ENCODE assay signal across 9 cellular contexts in the genomic region with DNA sequence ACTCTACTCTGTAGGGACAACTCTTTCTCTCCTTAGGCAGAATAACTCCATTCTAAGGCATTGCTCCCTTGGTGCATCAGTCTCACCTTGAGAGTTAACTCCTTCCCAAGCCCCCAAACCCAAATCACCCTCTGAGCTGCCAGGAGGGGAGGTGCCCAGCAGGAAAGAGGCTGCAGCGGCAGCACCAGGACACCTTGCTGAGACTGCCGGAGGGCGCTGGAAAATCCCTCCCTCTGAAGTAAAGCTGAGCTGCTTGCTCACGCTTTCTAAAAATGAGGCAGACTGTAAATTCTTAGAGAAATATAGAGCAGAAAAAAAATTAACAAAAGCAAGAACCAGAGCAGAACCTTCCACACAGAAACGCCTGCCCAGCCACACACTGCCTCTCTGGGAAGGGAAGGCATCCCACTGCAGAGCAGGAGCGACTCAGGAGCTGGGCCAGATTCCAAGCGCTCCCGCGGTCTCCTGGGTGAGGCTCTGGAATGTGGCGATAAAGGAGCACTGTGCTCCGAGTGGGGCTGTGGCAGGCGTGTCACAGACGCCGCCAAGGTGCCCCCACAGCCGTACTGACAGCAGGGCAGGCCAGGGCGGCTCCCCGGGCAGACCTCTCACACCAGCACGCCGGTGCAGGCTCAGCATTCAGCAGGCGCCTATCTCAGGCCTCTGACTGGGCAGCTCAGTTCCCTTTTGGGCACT.
A peak's percentile ranks its signal among the peaks of the same experiment; 100 is the strongest.
DNase-seq lines count a peak whose midpoint lies in the region; ATAC-seq, FAIRE-seq and TF ChIP-seq lines count a peak whose summit lies in the region.
"Had no signal": no experiment of that assay in that cellular context is flagged by ENCODE, and none has a peak within 500 bp of the region (broad histone marks: within the 10 kb centered on the region; RNA-seq: fewer than 3 reads in every experiment).

No MANE protein-coding gene starts in this region.

- H3K23me2 ChIP-seq in H1 (ENCODE audit: low read depth, low read length) = peaks cover 2% of the 10 kb centered on the region; the same call in 1 of the 2 replicates

- no peak overlapping the region for H2BK20ac ChIP-seq in H1 (ENCODE audit: low read length)

- H3K9ac ChIP-seq in H1 (replicated peaks in 1 of 4; ENCODE audit: extremely low read depth in 1 of 4, low read depth in 3 of 4, low read length in 3 of 4) (no peak overlapping the region), mesenchymal stem cell (ENCODE audit: low read length) (no peak overlapping the region)

- H3K27me3 ChIP-seq in H1 (replicated peaks in 1 of 4; ENCODE audit: control insufficient read depth in 3 of 4, extremely low read depth in 1 of 4, insufficient read depth in 3 of 4, low read length in 3 of 4) (no peaks in the 10 kb centered on the region), mesenchymal stem cell (ENCODE audit: control insufficient read depth in 1 of 2, insufficient read depth in 1 of 2, low read length in 2 of 2) (peaks cover 0 to 85% of the 10 kb centered on the region in 2 experiments)

- no peaks in the 10 kb centered on the region for H3K9me3 ChIP-seq in H1 (ENCODE audit: insufficient read depth in 2 of 2, low read depth in 1 of 2, low read length in 1 of 2)
- H3K9me3 ChIP-seq in mesenchymal stem cell (ENCODE audit: control insufficient read depth, low read length) = no peaks in the 10 kb centered on the region

- TF ChIP-seq EP300 in H1 (IDR thresholded peaks at IDR 0.05; ENCODE audit: borderline replicate concordance in 1 of 2, low read depth in 2 of 2, low read length in 2 of 2) = no peak

- H2AK5ac ChIP-seq in H1 (ENCODE audit: low read depth, low read length) (no peak overlapping the region), mesenchymal stem cell (ENCODE audit: low read length, severe bottlenecking) (peak overlapping the region; percentile 50)

- peaks cover 3 to 4% of the 10 kb centered on the region in 2 experiments for H4K20me1 ChIP-seq in H1 (replicated peaks in 1 of 2; ENCODE audit: control insufficient read depth in 1 of 2, insufficient read depth in 2 of 2, low read length in 2 of 2)

- FAIRE-seq in H1 (lab: Jason Lieb, UNC) = no peak
- FAIRE-seq in urothelium cell line (lab: Jason Lieb, UNC) = peak; percentile 56

- ATAC-seq in GM19455 (IDR thresholded peaks at IDR 0.05; ENCODE audit: unreplicated experiment) = no peak

- H2AFZ ChIP-seq in H1 (ENCODE audit: low read length) (no peak overlapping the region), mesenchymal stem cell (ENCODE audit: low read depth, low read length) (no peak overlapping the region)

- TF ChIP-seq CTCF in H1 (IDR thresholded peaks at IDR 0.05; ENCODE audit: control extremely low read depth in 1 of 3, insufficient read depth in 1 of 3, low read depth in 1 of 3, low read length in 3 of 3) = no peak

- H3K23ac ChIP-seq in H1 (ENCODE audit: insufficient read length) = no peak overlapping the region
- no peak overlapping the region for H3K23ac ChIP-seq in mesenchymal stem cell (ENCODE audit: low read length in 2 of 2)

- H3K79me1 ChIP-seq in H1 (ENCODE audit: low read depth, low read length) = no peaks in the 10 kb centered on the region; the same call in 1 of the 2 replicates
- peaks cover 25% of the 10 kb centered on the region for H3K79me1 ChIP-seq in mesenchymal stem cell (replicated peaks; ENCODE audit: low read length, poor library complexity, severe bottlenecking)

- H3K14ac ChIP-seq in H1 (ENCODE audit: insufficient read length) (no peak overlapping the region), mesenchymal stem cell (ENCODE audit: low read length in 2 of 2) (no peak overlapping the region)

- H2BK5ac ChIP-seq in H1 (ENCODE audit: low read depth, low read length) (peak overlapping the region; percentile 77; the same call in 1 of the 2 replicates), mesenchymal stem cell (ENCODE audit: low read depth, low read length, poor library complexity, severe bottlenecking) (no peak overlapping the region)

- H3K4me3 ChIP-seq in H1 (ENCODE audit: extremely low read depth in 1 of 4, insufficient read depth in 2 of 4, low read depth in 3 of 4, low read length in 4 of 4) (0 out of 8 replicates have a peak overlapping the region, but pooled peaks of 1 of the 4 experiments have one; percentile 15), mesenchymal stem cell (ENCODE audit: insufficient read depth in 1 of 2, low read depth in 1 of 2, low read length in 2 of 2) (no peak overlapping the region)

- H3K56ac ChIP-seq in H1 (replicated peaks; ENCODE audit: insufficient read length, low read depth, low read length) = no peak overlapping the region

- H2BK12ac ChIP-seq in H1 (ENCODE audit: low read depth, low read length) (no peak overlapping the region), mesenchymal stem cell (ENCODE audit: low read length in 2 of 2) (no peak overlapping the region)

- POLR2A ChIA-PET in H1 (lab: Charles Lee; ENCODE audit: partially characterized antibody) = interaction anchor here (0.8 to 1.5 kb wide), 3 partner anchors 15 to 43 kb away, joined by 3 to 4 read pairs (median 3); no protein-coding TSS in a partner anchor

- H3K27ac ChIP-seq in H1 (ENCODE audit: low read depth, low read length) (no peak overlapping the region), mesenchymal stem cell (ENCODE audit: low read length, poor library complexity, severe bottlenecking) (peak overlapping the region; percentile 75)

- TF ChIP-seq POLR2A in H1 (IDR thresholded peaks at IDR 0.05; ENCODE audit: control extremely low read depth in 1 of 2, low read depth in 2 of 2, low read length in 2 of 2) = no peak

- H4K8ac ChIP-seq in H1 (ENCODE audit: extremely low read depth, insufficient read depth, low read length) (peak overlapping the region; percentile 46; the same call in 1 of the 2 replicates), mesenchymal stem cell (ENCODE audit: low read length) (no peak overlapping the region)

- H3K18ac ChIP-seq in H1 (ENCODE audit: extremely low read depth, low read length) = no peak overlapping the region
- peak overlapping the region in 1 of 2 experiments; percentile 77 for H3K18ac ChIP-seq in mesenchymal stem cell (ENCODE audit: low read depth in 1 of 2, low read length in 2 of 2)

- H2BK120ac ChIP-seq in H1 (replicated peaks; ENCODE audit: low read depth, low read length) (no peak overlapping the region), mesenchymal stem cell (ENCODE audit: low read depth, low read length) (no peak overlapping the region)

- no peak for TF ChIP-seq RAD21 in H1 (IDR thresholded peaks at IDR 0.05 in 1 of 2, conservative IDR thresholded peaks at IDR 0.05 in 1 of 2; ENCODE audit: low read depth in 2 of 2, low read length in 2 of 2)

- H4K91ac ChIP-seq in H1 (replicated peaks; ENCODE audit: insufficient read length, low read length) (no peak overlapping the region), mesenchymal stem cell (ENCODE audit: low read length) (no peak overlapping the region)

- H3K4ac ChIP-seq in H1 (replicated peaks; ENCODE audit: insufficient read length, low read depth, low read length) (no peak overlapping the region), mesenchymal stem cell (ENCODE audit: low read depth in 1 of 2, low read length in 2 of 2) (peak overlapping the region in 1 of 2 experiments; percentile 24)

- DNase-seq in NCI-H226 (peak; percentile 87), H1 (ENCODE audit: low read depth in 1 of 2, low spot score in 2 of 2) (no peak), mesenchymal stem cell (peak; percentile 66), urothelium cell line (ENCODE audit: low spot score) (peak; percentile 92)
- DNase-seq in activated CD4-positive, CD25-positive, alpha-beta regulatory T cell (lab: John Stamatoyannopoulos, UW) = no peak
- DNase-seq in stimulated activated CD4-positive, alpha-beta T cell treated with anti-CD3 and anti-CD28 coated beads, Interleukin-4, amount 100 ng/mL, for 1 hour = no peak
- DNase-seq: activated naive CD4-positive, alpha-beta T cell treated with Interleukin-2 at 50 U/mL for 16 hours; NCI-H446 treated with DMSO at 0.1 percent for 48 hours had no signal

- no peak overlapping the region for H2BK15ac ChIP-seq in H1 (ENCODE audit: low read length)
- no peak overlapping the region for H2BK15ac ChIP-seq in mesenchymal stem cell (ENCODE audit: low read depth, poor library complexity, severe bottlenecking)

- 60% methylated on average over 20 of the region's 20 CpGs; no CpG with 5 or more reads in 1 of the 2 experiments for WGBS in H1 (ENCODE audit: extremely low coverage in 1 of 2, insufficient coverage in 1 of 2, insufficient read length in 1 of 2, insufficient replicate concordance in 2 of 2, low coverage in 1 of 2, low lambda C conversion rate in 2 of 2, missing lambda C conversion rate in 1 of 2), 2 experiments
- 37% methylated on average over 19 of the region's 20 CpGs for WGBS in mesenchymal stem cell

- H3K4me2 ChIP-seq in H1 (ENCODE audit: insufficient read depth in 1 of 2, low read depth in 2 of 2, low read length in 2 of 2) = peak overlapping the region; percentile 57 to 58; a peak in 3 of 4 replicates
- H3K4me2 ChIP-seq in mesenchymal stem cell (ENCODE audit: low read length, poor library complexity, severe bottlenecking) = peak overlapping the region; percentile 29

- no peaks in the 10 kb centered on the region for H3K79me2 ChIP-seq in H1 (ENCODE audit: control insufficient read depth in 1 of 2, insufficient read depth in 2 of 2, low read length in 2 of 2)

- H3K36me3 ChIP-seq in H1 (ENCODE audit: control insufficient read depth in 2 of 4, insufficient read depth in 4 of 4, low read length in 3 of 4) (no peaks in the 10 kb centered on the region; a peak in 1 of 8 replicates), mesenchymal stem cell (ENCODE audit: control insufficient read depth in 1 of 2, insufficient read depth in 2 of 2, low read depth in 1 of 2, low read length in 2 of 2) (peaks cover 0 to 33% of the 10 kb centered on the region in 2 experiments)

- H3K4me1 ChIP-seq in H1 (replicated peaks in 1 of 4; ENCODE audit: control insufficient read depth in 3 of 4, insufficient read depth in 4 of 4, low read length in 3 of 4) (peaks cover 12 to 23% (median 17%) of the 10 kb centered on the region in 4 experiments), mesenchymal stem cell (ENCODE audit: control insufficient read depth, insufficient read depth, low read depth, low read length) (peaks cover 43% of the 10 kb centered on the region)

- CTCF ChIA-PET in H1 (lab: Charles Lee; ENCODE audit: partially characterized antibody) = interaction anchor here (0.6 to 1.4 kb wide), 12 partner anchors 8 to 565 kb away, joined by 3 to 4 read pairs (median 4); no protein-coding TSS in a partner anchor

- no peak overlapping the region for H4K5ac ChIP-seq in H1 (ENCODE audit: insufficient read length, low read depth, low read length)

TF ChIP-seq in H1, 55 proteins besides CTCF, POLR2A, EP300 and RAD21 (continues in another document):
- TF ChIP-seq JUND (IDR thresholded peaks at IDR 0.05; ENCODE audit: low read length) (no peak), TEAD4 (IDR thresholded peaks at IDR 0.05; ENCODE audit: low read depth, low read length) (0 out of 2 replicates have a peak, but pooled peaks have one; percentile 49)

Comparison
In these comparisons a context has a peak if more than half of its experiments do, and no peak if none do; other contexts are left out.
1. DNase-seq: peak in NCI-H226 (single experiment), mesenchymal stem cell (single experiment) and urothelium cell line (single experiment); none in H1 (0 of 2), activated CD4-positive, CD25-positive, alpha-beta regulatory T cell (0 of 4) and stimulated activated CD4-positive, alpha-beta T cell treated with anti-CD3 and anti-CD28 coated beads, Interleukin-4, amount 100 ng/mL, for 1 hour (single experiment).